In the genomic region with DNA sequence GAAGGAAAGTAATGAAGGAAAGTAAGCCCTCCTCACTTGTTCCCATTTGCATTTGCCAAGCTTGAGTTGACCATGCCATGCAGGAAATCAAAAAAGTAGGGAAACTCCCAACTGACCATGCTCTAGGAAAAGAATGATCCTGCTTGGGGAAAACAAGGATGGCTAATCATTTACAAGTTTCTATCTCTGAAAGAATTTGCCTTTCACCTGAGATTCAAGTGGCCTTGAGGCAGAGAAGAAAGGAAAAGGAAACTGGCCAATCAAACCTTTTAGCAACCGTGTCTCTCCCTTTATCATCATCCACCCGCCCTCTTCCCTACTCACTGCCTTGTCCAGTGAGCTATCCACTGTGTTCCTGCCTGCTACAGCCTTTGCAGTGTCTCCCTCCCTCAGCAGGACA, we compare ENCODE assay signal across 25 cellular contexts.
"Had no signal": no experiment of that assay in that cellular context is flagged by ENCODE, and none has a peak within 500 bp of the region (broad histone marks: within the 10 kb centered on the region; RNA-seq: fewer than 3 reads in every experiment).

No MANE protein-coding gene starts in this region.

- H3K27ac ChIP-seq: adrenal gland, body of pancreas, breast epithelium, KMS-11, PC-9, SJCRH30, SK-N-MC had no signal

- H3K9ac ChIP-seq: KMS-11 had no signal

- H3K9me3 ChIP-seq: adrenal gland, body of pancreas, breast epithelium, SJCRH30 had no signal

- DNase-seq: activated CD4-positive, alpha-beta memory T cell treated with anti-CD3 and anti-CD28 coated beads for 36 hours; activated CD4-positive, alpha-beta T cell treated with anti-CD3 and anti-CD28 coated beads, Interleukin-2, amount 50 U/mL, for 1 hour; activated CD8-positive, alpha-beta memory T cell treated with anti-CD3 and anti-CD28 coated beads, Interleukin-2, amount 50 U/mL, for 4 hours; activated gamma-delta T cell treated with Interleukin-2 at 50 U/mL for 16 hours; activated naive CD4-positive, alpha-beta T cell treated with anti-CD3 and anti-CD28 coated beads for 36 hours; activated T-cell treated with anti-CD3 and anti-CD28 coated beads for 4 hours; activated T-cell treated with anti-CD3 and anti-CD28 coated beads, Interleukin-2, amount 50 U/mL, for 4 hours; adrenal gland; body of pancreas; NCI-H1048; NCI-H1105 treated with DMSO at 0.1 percent for 48 hours; NCI-H1436; NCI-H2029; NCI-H510A; NCI-H526; NCI-H748 treated with DMSO at 0.1 percent for 48 hours; NK-92 treated with Interleukin-12 subunit alpha and Interleukin-12 subunit beta, amount 100 ng/mL, for 24 hours; PC-9; Right ventricle myocardium superior; SJCRH30 had no signal

- H3K4me1 ChIP-seq: adrenal gland, body of pancreas, breast epithelium, SJCRH30 had no signal

- FAIRE-seq: astrocyte, TTC549 had no signal

- H3K36me3 ChIP-seq: adrenal gland, breast epithelium, SJCRH30 had no signal

- H2AFZ ChIP-seq: PC-9 had no signal

- H3K4me2 ChIP-seq: KMS-11, PC-9 had no signal

- H3K27me3 ChIP-seq: adrenal gland, body of pancreas, breast epithelium had no signal

- H3K4me3 ChIP-seq: adrenal gland, body of pancreas, breast epithelium, PC-9, SJCRH30, SK-N-MC had no signal
